ENCODE assay signal across 22 cellular contexts in the genomic region with DNA sequence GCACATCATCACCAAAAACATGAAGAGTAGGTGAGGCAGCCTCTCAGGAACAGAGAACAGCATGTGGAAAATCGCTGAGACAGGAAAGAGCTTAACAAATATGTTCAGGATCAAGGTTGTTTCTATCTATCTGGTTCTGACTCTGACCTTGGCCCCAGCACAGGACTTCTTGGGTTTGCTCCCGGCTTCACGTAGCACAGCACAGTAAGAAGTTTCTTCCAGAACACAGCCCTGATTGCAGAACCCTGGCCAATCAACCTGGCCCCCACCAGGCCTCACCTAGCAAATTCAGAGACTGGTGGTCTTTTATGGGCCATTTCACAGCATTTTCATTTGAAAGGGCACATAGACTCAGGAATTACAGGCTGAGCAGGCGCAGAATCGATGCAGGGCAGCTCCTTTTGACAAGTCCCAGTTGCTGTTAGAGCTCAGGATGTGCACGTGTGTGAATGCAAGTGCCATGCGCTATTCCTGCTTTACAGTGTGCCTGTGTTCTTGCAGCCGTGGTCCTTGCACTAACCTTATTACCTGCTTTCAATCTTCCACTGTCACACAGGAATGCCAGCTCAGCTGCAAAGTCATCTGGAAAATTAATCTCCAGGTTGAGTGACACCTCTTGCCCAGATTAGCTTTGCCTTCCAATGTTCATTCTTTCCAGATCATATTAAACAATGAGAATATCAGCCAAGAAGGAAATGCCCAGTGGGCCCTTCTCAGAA.
DNase-seq lines count a peak whose midpoint lies in the region; ATAC-seq and TF ChIP-seq lines count a peak whose summit lies in the region.
"Had no signal": no experiment of that assay in that cellular context is flagged by ENCODE, and none has a peak within 500 bp of the region (broad histone marks: within the 10 kb centered on the region; RNA-seq: fewer than 3 reads in every experiment).

No MANE protein-coding gene starts in this region.

- intact Hi-C loops in adrenal gland (cut with DNase I) (loop anchor here (10.0 kb wide), 2 partner anchors 782 to 792 kb away; no protein-coding TSS in a partner anchor), right lobe of liver (cut with DNase I) (loop anchor here in 1 of 2 donors (10.0 kb wide), 1 partner anchor 672 kb away; no protein-coding TSS in a partner anchor), posterior vena cava (cut with DNase I) (no loop called here)

- peak in 3 of 4 donors; percentile 16 to 38 (median 37) for ATAC-seq in right lobe of liver
- ATAC-seq in GM19455 (IDR thresholded peaks at IDR 0.05; ENCODE audit: unreplicated experiment), result no peak

- 46 to 65% (median 60%) methylated on average over 8 of the region's 8 CpGs for WGBS in adrenal gland, 4 donors
- 72% methylated on average over 6 of the region's 8 CpGs for WGBS in right lobe of liver (ENCODE audit: insufficient coverage, low coverage, low lambda C conversion rate, missing lambda C conversion rate)

- TF ChIP-seq POLR2A in adrenal gland (IDR thresholded peaks at IDR 0.05), result no peak
- TF ChIP-seq POLR2A in right lobe of liver (IDR thresholded peaks at IDR 0.05), result no peak

- H3K27ac ChIP-seq in adrenal gland (no peak overlapping the region), right lobe of liver (no peak overlapping the region)
- H3K27ac ChIP-seq: 22Rv1, C4-2B, Peyer's patch had no signal

- DNase-seq in NCI-H82 (lab: John Stamatoyannopoulos, UW) (peak; percentile 49), NCI-H82 treated with DMSO at 0.1 percent for 48 hours (lab: John Stamatoyannopoulos, UW; ENCODE audit: unreplicated experiment) (no peak), adrenal gland (peak in 4 of 7 donors; percentile 34 to 68 (median 48)), right lobe of liver (no peak), posterior vena cava (ENCODE audit: low spot score) (peak; percentile 36), DMS 273 treated with DMSO at 0.1 percent for 48 hours (lab: John Stamatoyannopoulos, UW) (no peak)
- DNase-seq in effector CD8-positive, alpha-beta T cell (lab: John Stamatoyannopoulos, UW), result no peak
- DNase-seq: AML-193, DMS79, H7, IMR-90, Kasumi-1, MG63, NCI-H1048, NCI-H1436, NCI-H2029, NCI-H345, NCI-H526, Peyer's patch had no signal

- H3K27me3 ChIP-seq in adrenal gland (no peaks in the 10 kb centered on the region), right lobe of liver (no peaks in the 10 kb centered on the region)
- H3K27me3 ChIP-seq: MG63, Peyer's patch had no signal

- H3K36me3 ChIP-seq in adrenal gland (replicated peaks in 1 of 2) (no peaks in the 10 kb centered on the region), right lobe of liver (no peaks in the 10 kb centered on the region)
- H3K36me3 ChIP-seq: MG63, Peyer's patch had no signal

- no peak for TF ChIP-seq CTCF in adrenal gland (IDR thresholded peaks at IDR 0.05)
- no peak for TF ChIP-seq CTCF in right lobe of liver (IDR thresholded peaks at IDR 0.05)

- H3K4me1 ChIP-seq in adrenal gland (replicated peaks in 1 of 2) (peaks cover 0 to 9% of the 10 kb centered on the region in 2 donors), right lobe of liver (no peaks in the 10 kb centered on the region)
- H3K4me1 ChIP-seq: Peyer's patch had no signal

- no peaks in the 10 kb centered on the region for H3K9me3 ChIP-seq in adrenal gland (replicated peaks in 1 of 3)
- no peaks in the 10 kb centered on the region for H3K9me3 ChIP-seq in right lobe of liver
- H3K9me3 ChIP-seq: MG63, Peyer's patch had no signal

- H3K4me3 ChIP-seq in adrenal gland (no peak overlapping the region), right lobe of liver (no peak overlapping the region)
- H3K4me3 ChIP-seq: MG63, Peyer's patch had no signal

Comparison
In these comparisons a context has a peak if more than half of its experiments do, and no peak if none do; other contexts are left out.
1. DNase-seq: peak in NCI-H82 (single experiment), adrenal gland (4 of 7) and posterior vena cava (single experiment); none in NCI-H82 treated with DMSO at 0.1 percent for 48 hours (single experiment), right lobe of liver (0 of 3), DMS 273 treated with DMSO at 0.1 percent for 48 hours (single experiment) and effector CD8-positive, alpha-beta T cell (single experiment).
2. intact Hi-C loops: an anchor here in adrenal gland (10.0 kb wide); none called in posterior vena cava.